26 cellular contexts compared by ENCODE assay signal in the genomic region with DNA sequence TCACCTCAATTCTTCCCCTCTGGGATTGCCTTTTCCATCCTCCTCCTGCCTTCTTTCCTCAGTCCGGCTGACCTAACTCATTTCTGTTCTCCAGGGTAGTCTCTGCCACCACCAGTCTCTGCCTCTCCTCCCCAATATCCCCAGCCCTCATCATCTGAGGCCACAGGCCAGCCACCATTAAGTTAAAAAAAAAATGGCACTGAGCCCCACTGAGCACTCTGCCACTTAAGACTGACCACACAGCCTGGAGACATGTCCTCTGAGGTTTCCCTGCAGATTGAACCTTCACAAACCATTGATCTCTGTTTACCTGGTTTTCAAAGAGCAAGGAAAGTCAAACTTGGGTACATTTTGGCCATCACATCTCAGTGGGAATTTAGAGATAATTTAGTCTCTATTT. TPM values are rescaled to one million over a fixed set of nuclear protein-coding genes. Genes with fewer than 3 reads are reported as not detected.
"Had no signal": no experiment of that assay in that cellular context is flagged by ENCODE, and none has a peak within 500 bp of the region (broad histone marks: within the 10 kb centered on the region; RNA-seq: fewer than 3 reads in every experiment).

No MANE protein-coding gene starts in this region.

- H3K27ac Mint-ChIP-seq: activated CD4-positive, alpha-beta memory T cell treated with anti-CD3 and anti-CD28 coated beads for 36 hours; activated naive CD8-positive, alpha-beta T cell treated with anti-CD3 and anti-CD28 coated beads, Interleukin-2, amount 10 ng/mL, durations not matched to agents 7 days and 5 days; activated T-cell treated with anti-CD3 and anti-CD28 coated beads, Interleukin-2, amount 50 U/mL, for 72 hours; T-helper 1 cell treated with Interleukin-12 subunit alpha and Interleukin-12 subunit beta and Interleukin-4 antibody, amounts not matched to agents 30 μg/mL and 1 μg/mL, for 36 hours had no signal

- H3K27ac ChIP-seq: breast epithelium, KMS-11, SJSA1 had no signal

- H3K4me2 ChIP-seq: KMS-11 had no signal

- ATAC-seq: activated T-cell treated with anti-CD3 and anti-CD28 coated beads, Interleukin-2, amount 50 U/mL, for 72 hours; Panc1 had no signal

- H3K9me3 Mint-ChIP-seq: activated CD4-positive, alpha-beta memory T cell treated with anti-CD3 and anti-CD28 coated beads for 36 hours; activated T-cell treated with anti-CD3 and anti-CD28 coated beads, Interleukin-2, amount 50 U/mL, for 72 hours; T-helper 1 cell treated with Interleukin-12 subunit alpha and Interleukin-12 subunit beta and Interleukin-4 antibody, amounts not matched to agents 30 μg/mL and 1 μg/mL, for 36 hours had no signal

- H3K36me3 ChIP-seq: breast epithelium, SJSA1 had no signal

- H3K36me3 Mint-ChIP-seq: activated CD4-positive, alpha-beta memory T cell treated with anti-CD3 and anti-CD28 coated beads for 36 hours had no signal

- H3K4me3 ChIP-seq: breast epithelium, SJSA1 had no signal

- DNase-seq: activated CD4-positive, alpha-beta memory T cell treated with anti-CD3 and anti-CD28 coated beads for 36 hours; activated CD4-positive, alpha-beta T cell treated with anti-CD3 and anti-CD28 coated beads, Interleukin-2, amount 10 ng/mL, durations not matched to agents 7 days and 5 days; activated CD4-positive, CD25-positive, alpha-beta regulatory T cell; activated CD8-positive, alpha-beta memory T cell treated with anti-CD3 and anti-CD28 coated beads for 24 hours; activated naive CD4-positive, alpha-beta T cell treated with anti-CD3 and anti-CD28 coated beads, Interleukin-2, amount 50 U/mL, for 16 hours; activated naive CD8-positive, alpha-beta T cell treated with anti-CD3 and anti-CD28 coated beads, Interleukin-2, amount 10 ng/mL, durations not matched to agents 7 days and 5 days; activated T-cell treated with anti-CD3 and anti-CD28 coated beads, Interleukin-2, amount 50 U/mL, for 72 hours; aorta; central memory CD4-positive, alpha-beta T cell; NCI-H1092; NCI-H1417; NCI-H1930; NCI-H2171; NCI-H2227 treated with DMSO at 0.1 percent for 48 hours; NCI-H446 treated with DMSO at 0.1 percent for 48 hours; NCI-H526; NCI-H82; OCI-M1; RPMI8226; SHP77 had no signal

- H3K9me3 ChIP-seq: breast epithelium, SJSA1 had no signal

- H3K27me3 ChIP-seq: breast epithelium, SJSA1 had no signal

- H3K9ac ChIP-seq: KMS-11 had no signal

- H3K4me1 ChIP-seq: breast epithelium had no signal

- H3K4me3 Mint-ChIP-seq: activated CD4-positive, alpha-beta memory T cell treated with anti-CD3 and anti-CD28 coated beads for 36 hours; activated CD4-positive, alpha-beta T cell treated with anti-CD3 and anti-CD28 coated beads, Interleukin-2, amount 10 ng/mL, durations not matched to agents 7 days and 5 days; activated naive CD8-positive, alpha-beta T cell treated with anti-CD3 and anti-CD28 coated beads, Interleukin-2, amount 10 ng/mL, durations not matched to agents 7 days and 5 days; activated T-cell treated with anti-CD3 and anti-CD28 coated beads, Interleukin-2, amount 50 U/mL, for 72 hours; T-helper 1 cell treated with Interleukin-12 subunit alpha and Interleukin-12 subunit beta and Interleukin-4 antibody, amounts not matched to agents 30 μg/mL and 1 μg/mL, for 36 hours had no signal

RNA-seq across cellular contexts. Expression of a gene that starts 13.6 kb away (rescaled TPM):
- total RNA-seq: activated CD4-positive, alpha-beta memory T cell treated with anti-CD3 and anti-CD28 coated beads for 36 hours; MCF 10A had no signal

RNA-seq across cellular contexts. Expression of a gene that starts 54.8 kb away (rescaled TPM):
- total RNA-seq: activated CD4-positive, alpha-beta memory T cell treated with anti-CD3 and anti-CD28 coated beads for 36 hours; activated CD4-positive, alpha-beta T cell treated with anti-CD3 and anti-CD28 coated beads, Interleukin-2, amount 10 ng/mL, durations not matched to agents 7 days and 5 days; activated naive CD8-positive, alpha-beta T cell treated with anti-CD3 and anti-CD28 coated beads, Interleukin-2, amount 10 ng/mL, durations not matched to agents 7 days and 5 days; activated T-cell treated with anti-CD3 and anti-CD28 coated beads, Interleukin-2, amount 50 U/mL, for 72 hours; aorta; breast epithelium; MCF 10A; SJSA1 had no signal
- polyA plus RNA-seq: aorta had no signal

RNA-seq across cellular contexts. Expression of a gene that starts 59.8 kb away (rescaled TPM):
- total RNA-seq: activated CD4-positive, alpha-beta memory T cell treated with anti-CD3 and anti-CD28 coated beads for 36 hours; activated CD4-positive, alpha-beta T cell treated with anti-CD3 and anti-CD28 coated beads, Interleukin-2, amount 10 ng/mL, durations not matched to agents 7 days and 5 days; activated naive CD8-positive, alpha-beta T cell treated with anti-CD3 and anti-CD28 coated beads, Interleukin-2, amount 10 ng/mL, durations not matched to agents 7 days and 5 days; activated T-cell treated with anti-CD3 and anti-CD28 coated beads, Interleukin-2, amount 50 U/mL, for 72 hours; aorta; breast epithelium; MCF 10A; SJSA1 had no signal
- polyA plus RNA-seq: aorta had no signal
